Comparison of ENCODE assay signal across 24 cellular contexts in the genomic region with DNA sequence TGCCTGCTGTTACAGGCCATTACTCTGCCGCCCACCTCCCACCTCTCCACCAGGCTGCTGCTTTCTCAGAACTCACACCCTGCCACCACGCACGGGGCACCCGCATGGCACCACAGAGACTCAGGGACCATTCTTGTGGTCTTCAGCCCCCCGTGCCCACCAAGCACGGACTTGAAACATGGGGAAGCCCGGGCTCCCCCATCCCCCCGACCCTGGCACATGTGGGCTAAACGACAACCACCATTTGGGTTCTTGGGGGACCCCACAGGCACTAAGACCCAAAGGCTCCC. TPM values are rescaled to one million over a fixed set of nuclear protein-coding genes. Genes with fewer than 3 reads are reported as not detected.
"Had no signal": no experiment of that assay in that cellular context is flagged by ENCODE, and none has a peak within 500 bp of the region (broad histone marks: within the 10 kb centered on the region; RNA-seq: fewer than 3 reads in every experiment).

No MANE protein-coding gene starts in this region.

- H3K27me3 ChIP-seq: SJSA1 had no signal

- ATAC-seq: HepG2 had no signal

- H3K4me1 ChIP-seq: SJSA1 had no signal

- FAIRE-seq: HepG2, RCC 7860 had no signal

- DNase-seq: IMR-90, Kasumi-1, MV-4-11, NCI-H1048, NCI-H1105, NCI-H1417, NCI-H1436 treated with DMSO at 0.1 percent for 48 hours, NCI-H1694, NCI-H187 treated with DMSO at 0.1 percent for 48 hours, NCI-H2029 treated with DMSO at 0.1 percent for 48 hours, NCI-H2171 treated with DMSO at 0.1 percent for 48 hours, NCI-H345, NCI-H446 treated with DMSO at 0.1 percent for 48 hours, NCI-H510A treated with DMSO at 0.1 percent for 48 hours, NCI-H526, Right ventricle myocardium superior, RPMI8226, SIG-M5 had no signal

- H3K27ac ChIP-seq: KMS-11, SJSA1, SK-N-MC had no signal

- H3K9ac ChIP-seq: KMS-11 had no signal

- H3K9me3 ChIP-seq: SJSA1 had no signal

- H3K4me2 ChIP-seq: KMS-11 had no signal

- H3K4me3 ChIP-seq: SJSA1, SK-N-MC had no signal

RNA-seq across cellular contexts. Expression of gene TINCR, which starts 23.1 kb away (rescaled TPM):
- total RNA-seq: HT-29, IMR-90, Right ventricle myocardium superior, SJSA1 had no signal
